Comparison of ENCODE assay signal across 27 cellular contexts in genomic region chr7:139068543-139069399, GRCh38. TPM values are rescaled to one million over a fixed set of nuclear protein-coding genes. Genes with fewer than 3 reads are reported as not detected.
DNase-seq lines count a peak whose midpoint lies in the region; ATAC-seq and TF ChIP-seq lines count a peak whose summit lies in the region.
"Had no signal": no experiment of that assay in that cellular context is flagged by ENCODE, and none has a peak within 500 bp of the region (broad histone marks: within the 10 kb centered on the region; RNA-seq: fewer than 3 reads in every experiment).

No MANE protein-coding gene starts in this region.

- WGBS in right lobe of liver (ENCODE audit: insufficient coverage, low coverage, low lambda C conversion rate, missing lambda C conversion rate), result 75% methylated on average over 4 of the region's 9 CpGs

- no peak overlapping the region for H3K4me2 ChIP-seq in DND-41 (ENCODE audit: insufficient read depth, low read length)

- peaks cover 62% of the 10 kb centered on the region for H3K4me1 Mint-ChIP-seq in T-helper 1 cell treated with Interleukin-12 subunit alpha and Interleukin-12 subunit beta and Interleukin-4 antibody, amounts not matched to agents 30 μg/mL and 1 μg/mL, for 36 hours (ENCODE audit: low read depth)
- H3K4me1 Mint-ChIP-seq: nephron had no signal

- DNase-seq in T-helper 1 cell, result no peak
- no peak for DNase-seq in DND-41
- no peak for DNase-seq in activated naive CD4-positive, alpha-beta T cell treated with anti-CD3 and anti-CD28 coated beads, Interleukin-2, amount 50 U/mL, for 72 hours (ENCODE audit: low spot score in 2 of 2)
- DNase-seq in right lobe of liver, result no peak
- no peak for DNase-seq in NCI-H1930 (lab: John Stamatoyannopoulos, UW)
- no peak for DNase-seq in upper lobe of right lung
- DNase-seq in NCI-H1436 (lab: John Stamatoyannopoulos, UW), result no peak
- DNase-seq: 8988T; amygdala; dermis blood vessel endothelial cell; foreskin melanocyte; GOT3; mesenchymal stem cell; NCI-H1417; NCI-H2171; NCI-H774; OCI-M1; SIG-M5; stimulated activated CD4-positive, alpha-beta T cell treated with anti-CD3 and anti-CD28 coated beads, Interleukin-2, amount 100 ng/mL, for 48 hours; T-helper 9 cell; uterus had no signal

- ATAC-seq in DND-41 (ENCODE audit: insufficient read depth, low read depth) (no peak), right lobe of liver (peak; percentile 3 to 34 (median 25)), upper lobe of right lung (no peak)
- peak; percentile 37 to 38 for ATAC-seq in activated naive CD4-positive, alpha-beta T cell treated with anti-CD3 and anti-CD28 coated beads, Interleukin-2, amount 50 U/mL, for 72 hours

- no peaks in the 10 kb centered on the region for H3K9me3 Mint-ChIP-seq in T-helper 1 cell treated with Interleukin-12 subunit alpha and Interleukin-12 subunit beta and Interleukin-4 antibody, amounts not matched to agents 30 μg/mL and 1 μg/mL, for 36 hours
- H3K9me3 Mint-ChIP-seq in activated naive CD4-positive, alpha-beta T cell treated with anti-CD3 and anti-CD28 coated beads, Interleukin-2, amount 50 U/mL, for 72 hours, result no peaks in the 10 kb centered on the region

- intact Hi-C loops in right lobe of liver (cut with DNase I) (loop anchor here in 1 of 2 donors (10.0 kb wide), 1 partner anchor 54 kb away; no protein-coding TSS in a partner anchor), upper lobe of right lung (cut with DNase I) (no loop called here)

- no peaks in the 10 kb centered on the region for H3K27me3 Mint-ChIP-seq in T-helper 1 cell treated with Interleukin-12 subunit alpha and Interleukin-12 subunit beta and Interleukin-4 antibody, amounts not matched to agents 30 μg/mL and 1 μg/mL, for 36 hours (ENCODE audit: low read depth)
- H3K27me3 Mint-ChIP-seq: progenitor cell of endocrine pancreas had no signal

- H3K36me3 Mint-ChIP-seq in T-helper 1 cell treated with Interleukin-12 subunit alpha and Interleukin-12 subunit beta and Interleukin-4 antibody, amounts not matched to agents 30 μg/mL and 1 μg/mL, for 36 hours (ENCODE audit: low read depth), result peaks cover 76% of the 10 kb centered on the region
- H3K36me3 Mint-ChIP-seq in activated naive CD4-positive, alpha-beta T cell treated with anti-CD3 and anti-CD28 coated beads, Interleukin-2, amount 50 U/mL, for 72 hours, result peaks cover 28 to 59% of the 10 kb centered on the region in 2 donors

- no peaks in the 10 kb centered on the region for H3K27me3 ChIP-seq in DND-41 (ENCODE audit: insufficient read depth, low read length, poor library complexity)
- H3K27me3 ChIP-seq in right lobe of liver, result no peaks in the 10 kb centered on the region
- no peaks in the 10 kb centered on the region for H3K27me3 ChIP-seq in upper lobe of right lung
- H3K27me3 ChIP-seq: cardiac muscle cell, uterus had no signal

- H3K4me1 ChIP-seq in DND-41 (ENCODE audit: insufficient read depth, low read length) (peaks cover 29% of the 10 kb centered on the region), right lobe of liver (peaks cover 0 to 26% (median 9%) of the 10 kb centered on the region in 4 donors), upper lobe of right lung (peaks cover 7% of the 10 kb centered on the region)
- H3K4me1 ChIP-seq: uterus had no signal

- H2AFZ ChIP-seq in DND-41 (ENCODE audit: low read depth, low read length), result no peak overlapping the region

- H4K20me1 ChIP-seq in DND-41 (ENCODE audit: insufficient read depth, low read length), result peaks cover 41% of the 10 kb centered on the region

- no peak overlapping the region for H3K4me3 Mint-ChIP-seq in T-helper 1 cell treated with Interleukin-12 subunit alpha and Interleukin-12 subunit beta and Interleukin-4 antibody, amounts not matched to agents 30 μg/mL and 1 μg/mL, for 36 hours
- H3K4me3 Mint-ChIP-seq: nephron had no signal

- H3K36me3 ChIP-seq in DND-41 (ENCODE audit: insufficient read depth, low read length) (peaks cover 96% of the 10 kb centered on the region), right lobe of liver (peaks cover 4 to 60% (median 25%) of the 10 kb centered on the region in 4 donors), upper lobe of right lung (peaks cover 100% of the 10 kb centered on the region)
- H3K36me3 ChIP-seq: uterus had no signal

- no peak overlapping the region for H3K4me3 ChIP-seq in DND-41 (ENCODE audit: low read depth in 1 of 2, low read length in 2 of 2)
- no peak overlapping the region for H3K4me3 ChIP-seq in right lobe of liver
- no peak overlapping the region for H3K4me3 ChIP-seq in upper lobe of right lung
- H3K4me3 ChIP-seq: cardiac muscle cell, skin epidermis, uterus had no signal

- no peak overlapping the region for H3K9ac ChIP-seq in DND-41 (ENCODE audit: low read depth, low read length)

- no peak for TF ChIP-seq CTCF in DND-41 (IDR thresholded peaks at IDR 0.05; ENCODE audit: borderline replicate concordance, extremely low read depth, low read length, poor library complexity, severe bottlenecking)
- TF ChIP-seq CTCF in right lobe of liver (IDR thresholded peaks at IDR 0.05), result peak in 1 of 4 donors; percentile 2
- TF ChIP-seq CTCF in upper lobe of right lung (IDR thresholded peaks at IDR 0.05), result no peak

- H3K9me3 ChIP-seq in DND-41 (ENCODE audit: insufficient read depth, low read length, severe bottlenecking), result no peaks in the 10 kb centered on the region
- H3K9me3 ChIP-seq in right lobe of liver, result no peaks in the 10 kb centered on the region
- H3K9me3 ChIP-seq in upper lobe of right lung, result no peaks in the 10 kb centered on the region
- H3K9me3 ChIP-seq: uterus had no signal

- TF ChIP-seq POLR2A in right lobe of liver (IDR thresholded peaks at IDR 0.05), result no peak

- H3K79me2 ChIP-seq in DND-41 (ENCODE audit: insufficient read depth, low read length), result peaks cover 83% of the 10 kb centered on the region

- peak overlapping the region; percentile 26 for H3K27ac Mint-ChIP-seq in T-helper 1 cell treated with Interleukin-12 subunit alpha and Interleukin-12 subunit beta and Interleukin-4 antibody, amounts not matched to agents 30 μg/mL and 1 μg/mL, for 36 hours
- H3K27ac Mint-ChIP-seq in activated naive CD4-positive, alpha-beta T cell treated with anti-CD3 and anti-CD28 coated beads, Interleukin-2, amount 50 U/mL, for 72 hours, result peak overlapping the region; percentile 14 to 72
- H3K27ac Mint-ChIP-seq: nephron, progenitor cell of endocrine pancreas had no signal

- H3K27ac ChIP-seq in DND-41 (ENCODE audit: low read length), result peak overlapping the region; percentile 9; the same call in 1 of the 2 replicates
- H3K27ac ChIP-seq in right lobe of liver, result no peak overlapping the region
- no peak overlapping the region for H3K27ac ChIP-seq in upper lobe of right lung
- H3K27ac ChIP-seq: cardiac muscle cell, epithelial cell of prostate, skin epidermis, uterus had no signal

RNA-seq across cellular contexts. Expression of gene ZC3HAV1L, which starts 32.9 kb away (rescaled TPM):
- total RNA-seq in activated naive CD4-positive, alpha-beta T cell treated with anti-CD3 and anti-CD28 coated beads, Interleukin-2, amount 50 U/mL, for 72 hours, result 10 to 100 TPM in 1 of 2 donors, 1 to 10 TPM in 1; 2.0 to 22.6 TPM
- total RNA-seq in right lobe of liver (1 to 10 TPM in 5 of 6 experiments, under 1 TPM in 1; 0.93 to 3.7 (median 1.8) TPM), upper lobe of right lung (6.4 TPM)

RNA-seq across cellular contexts. Expression of gene ZC3HAV1, which starts 40.7 kb away (rescaled TPM):
- total RNA-seq in activated naive CD4-positive, alpha-beta T cell treated with anti-CD3 and anti-CD28 coated beads, Interleukin-2, amount 50 U/mL, for 72 hours, result 100 to 1,000 TPM in 1 of 2 donors, 10 to 100 TPM in 1; 97.8 to 167 TPM
- 10 to 100 TPM; 12.3 to 20.6 (median 17.7) TPM for total RNA-seq in right lobe of liver
- total RNA-seq in upper lobe of right lung, result 36.0 TPM

Comparison
In these comparisons a context has a peak if more than half of its experiments do, and no peak if none do; other contexts are left out.
1. ATAC-seq: peak in activated naive CD4-positive, alpha-beta T cell treated with anti-CD3 and anti-CD28 coated beads, Interleukin-2, amount 50 U/mL, for 72 hours (2 of 2) and right lobe of liver (4 of 4); none in DND-41 (single experiment) and upper lobe of right lung (single experiment).